Comparison of ENCODE assay signal across 22 cellular contexts in the genomic region with DNA sequence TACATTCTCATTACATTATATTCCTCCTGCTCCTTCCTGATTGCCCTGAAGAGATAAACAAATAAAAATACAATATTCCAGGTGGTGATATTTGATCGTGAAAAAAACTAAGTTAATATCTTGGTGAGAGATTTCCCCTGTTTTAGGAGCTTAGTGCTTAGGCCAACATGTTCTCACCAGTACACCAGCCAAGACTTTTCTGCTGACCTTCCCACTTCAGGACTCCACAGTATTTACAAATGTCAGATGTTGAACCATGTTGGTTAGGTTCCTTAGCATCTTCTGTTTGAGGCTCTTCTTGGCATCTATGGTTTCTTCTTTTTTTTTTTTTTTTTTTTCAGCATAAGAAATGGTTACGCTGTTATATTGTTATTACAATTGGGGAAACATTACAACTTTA.
DNase-seq lines count a peak whose midpoint lies in the region; ATAC-seq and TF ChIP-seq lines count a peak whose summit lies in the region.
"Had no signal": no experiment of that assay in that cellular context is flagged by ENCODE, and none has a peak within 500 bp of the region (broad histone marks: within the 10 kb centered on the region; RNA-seq: fewer than 3 reads in every experiment).

No MANE protein-coding gene starts in this region.

- intact Hi-C loops in Right ventricle myocardium inferior (cut with DNase I) (no loop called here), heart right ventricle (cut with DNase I) (no loop called here), left lung (cut with DNase I) (no loop called here), OCI-LY7 (cut with micrococcal nuclease; ENCODE audit: unreplicated experiment) (no loop called here)

- H3K4me3 ChIP-seq in heart right ventricle (no peak overlapping the region), hepatocyte (no peak overlapping the region), left lung (no peak overlapping the region), OCI-LY7 (ENCODE audit: low read depth, low read length, poor library complexity, severe bottlenecking) (no peak overlapping the region)
- H3K4me3 ChIP-seq: A549; BLaER1 treated with 17β-estradiol and CSF1 and Interleukin-3, amounts not matched to agents 10 nM and 100 nM; GM12878; GM23338 had no signal

- H3K27me3 ChIP-seq in heart right ventricle (no peaks in the 10 kb centered on the region), hepatocyte (no peaks in the 10 kb centered on the region), left lung (no peaks in the 10 kb centered on the region)
- H3K27me3 ChIP-seq: BE2C; BLaER1 treated with 17β-estradiol and CSF1 and Interleukin-3, amounts not matched to agents 10 nM and 100 nM had no signal

- ATAC-seq in Right ventricle myocardium inferior (peak; percentile 81), heart right ventricle (no peak), left lung (peak; percentile 79), HG03354 (IDR thresholded peaks at IDR 0.05; ENCODE audit: poor library complexity, severe bottlenecking, unreplicated experiment) (no peak)
- ATAC-seq: A549, GM12878, GM23338, HCT116 had no signal

- H3K4me2 ChIP-seq in hepatocyte: no peak overlapping the region
- no peak overlapping the region for H3K4me2 ChIP-seq in OCI-LY7 (ENCODE audit: low read length)
- H3K4me2 ChIP-seq: A549; BLaER1 treated with 17β-estradiol and CSF1 and Interleukin-3, amounts not matched to agents 10 nM and 100 nM; GM23338 had no signal

- H3K9me2 ChIP-seq in hepatocyte (replicated peaks; ENCODE audit: insufficient read depth) (no peaks in the 10 kb centered on the region), OCI-LY7 (ENCODE audit: insufficient read depth, low read length) (no peaks in the 10 kb centered on the region)

- no TSS peak for BruUV-seq in OCI-LY7 (replicated peaks; lab: Mats Ljungman, UMichigan)

- WGBS in heart right ventricle, 2 donors: 60 to 89% methylated on average over 2 of the region's 2 CpGs
- WGBS in hepatocyte (ENCODE audit: low lambda C conversion rate, missing lambda C conversion rate): 95% methylated on average over 2 of the region's 2 CpGs

- POLR2A ChIA-PET in OCI-LY7 (lab: Charles Lee): interaction anchor here (0.6 to 0.7 kb wide), 2 partner anchors 555 to 917 kb away, joined by 3 to 14 read pairs; no protein-coding TSS in a partner anchor

- H3K9me3 ChIP-seq in heart right ventricle (no peaks in the 10 kb centered on the region), hepatocyte (ENCODE audit: low read depth) (no peaks in the 10 kb centered on the region), left lung (no peaks in the 10 kb centered on the region), OCI-LY7 (ENCODE audit: low read length) (no peaks in the 10 kb centered on the region)
- H3K9me3 ChIP-seq: A549; BE2C; BLaER1 treated with 17β-estradiol and CSF1 and Interleukin-3, amounts not matched to agents 10 nM and 100 nM had no signal

- no peaks in the 10 kb centered on the region for H3K4me1 ChIP-seq in heart right ventricle
- H3K4me1 ChIP-seq in hepatocyte (ENCODE audit: insufficient read depth): peaks cover 11% of the 10 kb centered on the region
- no peaks in the 10 kb centered on the region for H3K4me1 ChIP-seq in left lung
- no peaks in the 10 kb centered on the region for H3K4me1 ChIP-seq in OCI-LY7 (ENCODE audit: insufficient read depth, low read length, poor library complexity, severe bottlenecking)
- H3K4me1 ChIP-seq: A549; BE2C; BLaER1 treated with 17β-estradiol and CSF1 and Interleukin-3, amounts not matched to agents 10 nM and 100 nM had no signal

- H3K27ac ChIP-seq in heart right ventricle: no peak overlapping the region
- peak overlapping the region; percentile 51 for H3K27ac ChIP-seq in hepatocyte
- H3K27ac ChIP-seq in left lung: no peak overlapping the region
- no peak overlapping the region for H3K27ac ChIP-seq in OCI-LY7 (ENCODE audit: low read depth, low read length, poor library complexity, severe bottlenecking)
- H3K27ac ChIP-seq: A549; BLaER1 treated with 17β-estradiol and CSF1 and Interleukin-3, amounts not matched to agents 10 nM and 100 nM had no signal

- TF ChIP-seq CTCF in heart right ventricle (IDR thresholded peaks at IDR 0.05): no peak
- TF ChIP-seq CTCF in hepatocyte (IDR thresholded peaks at IDR 0.05; ENCODE audit: poor library complexity): no peak
- no peak for TF ChIP-seq CTCF in left lung (IDR thresholded peaks at IDR 0.05)
- no peak for TF ChIP-seq CTCF in OCI-LY7 (conservative IDR thresholded peaks at IDR 0.05; ENCODE audit: low read length)

- H2AFZ ChIP-seq in hepatocyte (no peak overlapping the region), OCI-LY7 (ENCODE audit: low read length) (no peak overlapping the region)

- H3K36me3 ChIP-seq in heart right ventricle (no peaks in the 10 kb centered on the region), hepatocyte (replicated peaks; ENCODE audit: insufficient read depth, low read depth) (no peaks in the 10 kb centered on the region), left lung (no peaks in the 10 kb centered on the region), OCI-LY7 (ENCODE audit: insufficient read depth, low read length) (no peaks in the 10 kb centered on the region)
- H3K36me3 ChIP-seq: BE2C; BLaER1 treated with 17β-estradiol and CSF1 and Interleukin-3, amounts not matched to agents 10 nM and 100 nM had no signal

- CTCF ChIA-PET in OCI-LY7 (lab: Charles Lee; ENCODE audit: unreplicated experiment): no interaction called here

- DNase-seq in Right ventricle myocardium inferior (ENCODE audit: missing footprints) (no peak), heart right ventricle (no peak), hepatocyte (ENCODE audit: low spot score) (no peak), left lung (no peak), OCI-LY7 (ENCODE audit: low spot score) (no peak)
- DNase-seq: 8988T; ACHN; AML-193; BE2C; CD4-positive, alpha-beta T cell; CD8-positive, alpha-beta memory T cell; DMS 273 treated with DMSO at 0.1 percent for 48 hours; DMS79; EL; GDM1; H9 had no signal

- H4K20me1 ChIP-seq in hepatocyte (ENCODE audit: insufficient read depth, poor library complexity, severe bottlenecking) (no peaks in the 10 kb centered on the region), OCI-LY7 (ENCODE audit: insufficient read depth, low read length) (no peaks in the 10 kb centered on the region)
- H4K20me1 ChIP-seq: BLaER1 treated with 17β-estradiol and CSF1 and Interleukin-3, amounts not matched to agents 10 nM and 100 nM had no signal

- H3K79me2 ChIP-seq in hepatocyte (no peaks in the 10 kb centered on the region), OCI-LY7 (ENCODE audit: insufficient read depth, low read depth, low read length) (no peaks in the 10 kb centered on the region)

Comparison
In these comparisons a context has a peak if more than half of its experiments do, and no peak if none do; other contexts are left out.
1. ATAC-seq: peak in Right ventricle myocardium inferior (single experiment) and left lung (single experiment); none in heart right ventricle (0 of 8) and HG03354 (single experiment).